21 cellular contexts compared by ENCODE assay signal in genomic region chr6:81768150-81768942, GRCh38. TPM values are rescaled to one million over a fixed set of nuclear protein-coding genes. Genes with fewer than 3 reads are reported as not detected.
DNase-seq lines count a peak whose midpoint lies in the region; ATAC-seq, FAIRE-seq and TF ChIP-seq lines count a peak whose summit lies in the region.
"Had no signal": no experiment of that assay in that cellular context is flagged by ENCODE, and none has a peak within 500 bp of the region (broad histone marks: within the 10 kb centered on the region; RNA-seq: fewer than 3 reads in every experiment).

No MANE protein-coding gene starts in this region.

- no peak for FAIRE-seq in HepG2 (lab: Jason Lieb, UNC)
- FAIRE-seq: A204.1, D721Med had no signal

- H2BK5ac ChIP-seq in mesendoderm (ENCODE audit: low read length), result no peak overlapping the region

- H3K9ac ChIP-seq in HepG2 (ENCODE audit: insufficient read depth, low read depth, low read length), result no peak overlapping the region
- H3K9ac ChIP-seq in SK-N-MC (ENCODE audit: insufficient read length), result peak overlapping the region; percentile 68
- no peak overlapping the region for H3K9ac ChIP-seq in mesendoderm (ENCODE audit: low read length)
- H3K9ac ChIP-seq: BLaER1 had no signal

- no TSS peak for BruUV-seq in HepG2 (replicated peaks; lab: Mats Ljungman, UMichigan)

- CTCF ChIA-PET in HepG2 (lab: Yijun Ruan, JAX; ENCODE audit: low intra/inter-chr PET ratio, low total read pairs), result no interaction called here

- no peaks in the 10 kb centered on the region for H4K20me1 ChIP-seq in HepG2 (ENCODE audit: insufficient read depth, low read length)
- H4K20me1 ChIP-seq: BLaER1 had no signal

- H3K27ac ChIP-seq in HepG2 (ENCODE audit: extremely low read length, insufficient read depth, low read length) (no peak overlapping the region), right lobe of liver (no peak overlapping the region), SK-N-MC (peak overlapping the region; percentile 95), mesendoderm (ENCODE audit: low read depth, low read length) (no peak overlapping the region), right atrium auricular region (no peak overlapping the region)
- H3K27ac ChIP-seq: BLaER1 had no signal

- no peak overlapping the region for H4K5ac ChIP-seq in mesendoderm (ENCODE audit: low read length)

- no peaks in the 10 kb centered on the region for H3K27me3 ChIP-seq in HepG2 (ENCODE audit: control insufficient read depth in 1 of 2, insufficient read depth in 2 of 2, low read length in 2 of 2)
- no peaks in the 10 kb centered on the region for H3K27me3 ChIP-seq in right lobe of liver
- no peaks in the 10 kb centered on the region for H3K27me3 ChIP-seq in mesendoderm (ENCODE audit: insufficient read depth, low read length, poor library complexity)
- no peaks in the 10 kb centered on the region for H3K27me3 ChIP-seq in right atrium auricular region
- H3K27me3 ChIP-seq: BLaER1 had no signal

- H3K18ac ChIP-seq in mesendoderm (ENCODE audit: low read length), result no peak overlapping the region

- TF ChIP-seq EP300 in HepG2 (IDR thresholded peaks at IDR 0.05; ENCODE audit: low read depth in 2 of 2, low read length in 2 of 2) (no peak), HepG2 (CRISPR knock-in tag; IDR thresholded peaks at IDR 0.05; ENCODE audit: borderline replicate concordance) (no peak)

- H3K4me1 ChIP-seq in HepG2 (ENCODE audit: insufficient read depth, low read length) (peaks cover 76% of the 10 kb centered on the region), right lobe of liver (peaks cover 0 to 19% (median 6%) of the 10 kb centered on the region in 4 donors), mesendoderm (ENCODE audit: control insufficient read depth, low read depth, low read length) (peaks cover 2% of the 10 kb centered on the region), right atrium auricular region (peaks cover 0 to 14% of the 10 kb centered on the region in 2 donors)
- H3K4me1 ChIP-seq: HAP-1 had no signal

- H2AFZ ChIP-seq in HepG2 (ENCODE audit: low read length), result no peak overlapping the region

- H3K4ac ChIP-seq in mesendoderm (ENCODE audit: low read depth, low read length), result no peak overlapping the region

- no peak overlapping the region for H2AK5ac ChIP-seq in mesendoderm (ENCODE audit: low read length)

- TF ChIP-seq RAD21 in HepG2 (CRISPR knock-in tag; IDR thresholded peaks at IDR 0.05), result no peak

- 0 out of 2 replicates have a peak overlapping the region, but pooled peaks have one; percentile 1 for H3K4me2 ChIP-seq in HepG2 (ENCODE audit: low read depth, low read length)
- no peak overlapping the region for H3K4me2 ChIP-seq in mesendoderm (ENCODE audit: low read length)
- H3K4me2 ChIP-seq: BLaER1 had no signal

- POLR2A ChIA-PET in HepG2 (lab: Yijun Ruan, JAX), result interaction anchor here (3.6 kb wide), 1 partner anchor 16 kb away, joined by 50 read pairs; the partner anchor contains the start of gene TENT5A

- H3K4me3 ChIP-seq in HepG2 (replicated peaks in 1 of 3; ENCODE audit: insufficient read depth in 1 of 3, low read depth in 2 of 3, low read length in 3 of 3) (no peak overlapping the region), right lobe of liver (no peak overlapping the region), SK-N-MC (no peak overlapping the region), mesendoderm (ENCODE audit: low read length) (no peak overlapping the region), right atrium auricular region (no peak overlapping the region)
- H3K4me3 ChIP-seq: BLaER1, HAP-1 had no signal

- H2BK15ac ChIP-seq in mesendoderm (replicated peaks; ENCODE audit: low read depth), result peak overlapping the region; percentile 85

- no peak overlapping the region for H2BK120ac ChIP-seq in mesendoderm (ENCODE audit: low read depth, low read length)

- WGBS in HepG2 (ENCODE audit: low lambda C conversion rate), result 54% methylated on average over 2 of the region's 2 CpGs
- WGBS in right lobe of liver (ENCODE audit: insufficient coverage, low coverage, low lambda C conversion rate, missing lambda C conversion rate), result 55% methylated on average over 2 of the region's 2 CpGs
- no CpG with 5 or more reads among the region's 2 CpGs for WGBS in mesendoderm (ENCODE audit: extremely low coverage, insufficient coverage, low lambda C conversion rate)

- TF ChIP-seq CTCF in HepG2 (CRISPR knock-in tag; IDR thresholded peaks at IDR 0.05) (no peak), right lobe of liver (IDR thresholded peaks at IDR 0.05) (no peak), right atrium auricular region (IDR thresholded peaks at IDR 0.05) (no peak)

- H3K36me3 ChIP-seq in HepG2 (replicated peaks in 1 of 2; ENCODE audit: control insufficient read depth in 1 of 2, insufficient read depth in 2 of 2, low read length in 2 of 2) (no peaks in the 10 kb centered on the region), right lobe of liver (no peaks in the 10 kb centered on the region), SK-N-MC (ENCODE audit: insufficient read depth, low read length) (no peaks in the 10 kb centered on the region), mesendoderm (ENCODE audit: control insufficient read depth, insufficient read depth, low read length) (no peaks in the 10 kb centered on the region), right atrium auricular region (no peaks in the 10 kb centered on the region)
- H3K36me3 ChIP-seq: BLaER1, HAP-1 had no signal

- TF ChIP-seq POLR2A in HepG2 (IDR thresholded peaks at IDR 0.05; ENCODE audit: insufficient read depth in 1 of 2, low read depth in 2 of 2, low read length in 2 of 2), result no peak
- no peak for TF ChIP-seq POLR2A in right lobe of liver (IDR thresholded peaks at IDR 0.05)

- H3K9me3 ChIP-seq in HepG2 (ENCODE audit: low read length) (no peaks in the 10 kb centered on the region), right lobe of liver (no peaks in the 10 kb centered on the region), SK-N-MC (ENCODE audit: low read depth, low read length) (no peaks in the 10 kb centered on the region), right atrium auricular region (no peaks in the 10 kb centered on the region)
- H3K9me3 ChIP-seq: BLaER1, HAP-1 had no signal

- peak; percentile 37 for DNase-seq in HepG2 (ENCODE audit: low spot score)
- no peak for DNase-seq in right lobe of liver
- DNase-seq in SK-N-MC (ENCODE audit: low read depth, low spot score), result no peak
- no peak for DNase-seq in mesendoderm
- DNase-seq in right atrium auricular region (ENCODE audit: low spot score), result no peak
- DNase-seq in COR-L47 (lab: John Stamatoyannopoulos, UW), result no peak
- no peak for DNase-seq in NK-92 (lab: John Stamatoyannopoulos, UW; ENCODE audit: unreplicated experiment)
- no peak for DNase-seq in DMS 273 (lab: John Stamatoyannopoulos, UW; ENCODE audit: unreplicated experiment)
- DNase-seq: CD8-positive, alpha-beta T cell; DMS79 treated with DMSO at 0.1 percent for 48 hours; NCI-H1694; NCI-H2081 treated with DMSO at 0.1 percent for 48 hours; NCI-H510A; NCI-H774; OCI-M1; RPMI8226; SHP77 treated with DMSO at 0.1 percent for 48 hours had no signal

- no peaks in the 10 kb centered on the region for H3K79me2 ChIP-seq in HepG2 (ENCODE audit: insufficient read depth, low read length)
- H3K79me2 ChIP-seq in mesendoderm (ENCODE audit: control insufficient read depth, insufficient read depth, low read length), result no peaks in the 10 kb centered on the region

- H3K56ac ChIP-seq in mesendoderm (ENCODE audit: low read length), result no peak overlapping the region

- ATAC-seq in HepG2 (peak; percentile 50), right lobe of liver (no peak)
- ATAC-seq: CD8-positive, alpha-beta T cell had no signal

- H3K23ac ChIP-seq in mesendoderm (ENCODE audit: low read length), result no peak overlapping the region

- no peaks in the 10 kb centered on the region for H3K79me1 ChIP-seq in mesendoderm (ENCODE audit: low read length)

- intact Hi-C loops in HepG2 (cut with micrococcal nuclease; ENCODE audit: unreplicated experiment), result loop anchor here (5.0 kb wide), 2 partner anchors 54 to 169 kb away; no protein-coding TSS in a partner anchor
- intact Hi-C loops in right lobe of liver (cut with DNase I), result no loop called here

- in situ Hi-C loops in HepG2 (cut with HindIII; ENCODE audit: extremely low pct_ligation_motif_present, low pct_unique_long_range_greater_than_20kb), result no loop called here

- H4K8ac ChIP-seq in mesendoderm (ENCODE audit: low read depth, low read length), result no peak overlapping the region

TF ChIP-seq in HepG2, 621 proteins besides CTCF, POLR2A, EP300 and RAD21 (continues in another document):
- TF ChIP-seq ZNF234 (CRISPR knock-in tag; conservative IDR thresholded peaks at IDR 0.05) (no peak), HDAC1 (CRISPR knock-in tag; IDR thresholded peaks at IDR 0.05) (0 out of 2 replicates have a peak, but pooled peaks have one; percentile 12), ZNF839 (CRISPR knock-in tag; IDR thresholded peaks at IDR 0.05; ENCODE audit: borderline replicate concordance) (no peak), ZNF292 (CRISPR knock-in tag; IDR thresholded peaks at IDR 0.05; ENCODE audit: borderline replicate concordance, low read depth) (no peak)

RNA-seq across cellular contexts. Expression of gene TENT5A, which starts 15.9 kb away (rescaled TPM):
- total RNA-seq in HepG2 (2016; rRNA removed; fragmentation: Illumina TruSeq; extraction: Trizol) (13.8 and 15.4 TPM in 2 replicates), right lobe of liver (10 to 100 TPM in 2 of 6 experiments, 1 to 10 TPM in 4; 7.7 to 16.9 (median 9.1) TPM), right atrium auricular region (10 to 100 TPM; 21.1 to 22.0 TPM)
- total RNA-seq in HepG2 (2016; cell fraction: cytosol; rRNA removed; fragmentation: Illumina TruSeq; extraction: Trizol; ENCODE audit: low read depth), result 1.3 TPM in 2 replicates
- 13.2 and 14.6 TPM in 2 replicates for total RNA-seq in HepG2 (2016; cell fraction: insoluble cytoplasmic fraction; rRNA removed; fragmentation: Illumina TruSeq; extraction: Trizol)
- total RNA-seq in HepG2 (2016; cell fraction: membrane; rRNA removed; fragmentation: Illumina TruSeq; extraction: Trizol), result 5.1 and 5.9 TPM in 2 replicates
- total RNA-seq in HepG2 (2016; cell fraction: nucleus; rRNA removed; fragmentation: Illumina TruSeq; extraction: Trizol), result 22.7 and 22.9 TPM in 2 replicates
- 4.9 and 8.0 TPM in 2 replicates for polyA plus RNA-seq in HepG2 (2011; rRNA removed)
- polyA plus RNA-seq in HepG2 (2011; cell fraction: cytosol; rRNA removed), result 2.8 and 3.0 TPM in 2 replicates
- polyA plus RNA-seq in HepG2 (2011; cell fraction: nucleus; rRNA removed), result 14.0 and 14.5 TPM in 2 replicates
- 4.4 and 5.7 TPM in 2 replicates for polyA plus RNA-seq in HepG2 (2012)
- polyA plus RNA-seq in HepG2 (2016; cell fraction: cytosol; fragmentation: Illumina TruSeq; extraction: Trizol; ENCODE audit: low read depth), result 0.22 and 0.33 TPM in 2 replicates
- polyA plus RNA-seq in HepG2 (2016; cell fraction: insoluble cytoplasmic fraction; fragmentation: Illumina TruSeq; extraction: Trizol; ENCODE audit: low read depth), result 7.7 and 8.0 TPM in 2 replicates
- polyA plus RNA-seq in HepG2 (2016; cell fraction: membrane; fragmentation: Illumina TruSeq; extraction: Trizol; ENCODE audit: low read depth), result 1.5 and 1.6 TPM in 2 replicates
- polyA plus RNA-seq in HepG2 (2016; cell fraction: nucleus; fragmentation: Illumina TruSeq; extraction: Trizol; ENCODE audit: insufficient read depth, low read depth), result 32.2 and 34.0 TPM in 2 replicates
- 6.6 and 25.8 TPM in 2 replicates for polyA minus RNA-seq in HepG2 (2011; rRNA and poly(A)+ RNA removed; ENCODE audit: low replicate concordance)
- 6.4 and 7.7 TPM in 2 replicates for polyA minus RNA-seq in HepG2 (2011; cell fraction: cytosol; rRNA and poly(A)+ RNA removed)
- polyA minus RNA-seq in HepG2 (2011; cell fraction: nucleus; rRNA and poly(A)+ RNA removed), result 15.9 and 16.6 TPM in 2 replicates
- 0.69 TPM for polyA plus RNA-seq in mesendoderm (2013, experiment 1 of 2)
- 0.62 TPM for polyA plus RNA-seq in mesendoderm (2013, experiment 2 of 2)
